29 cellular contexts compared by ENCODE assay signal in genomic region chr3:133246773-133247172, GRCh38.
"Had no signal": no experiment of that assay in that cellular context is flagged by ENCODE, and none has a peak within 500 bp of the region (broad histone marks: within the 10 kb centered on the region; RNA-seq: fewer than 3 reads in every experiment).

No MANE protein-coding gene starts in this region.

- ATAC-seq: activated CD4-positive, alpha-beta T cell treated with anti-CD3 and anti-CD28 coated beads for 36 hours; activated CD4-positive, CD25-positive, alpha-beta regulatory T cell treated with anti-CD3 and anti-CD28 coated beads, Interleukin-2, amount 50 U/mL, for 24 hours; activated CD8-positive, alpha-beta memory T cell treated with anti-CD3 and anti-CD28 coated beads, Interleukin-2, amount 10 ng/mL, durations not matched to agents 7 days and 5 days; activated CD8-positive, alpha-beta T cell treated with anti-CD3 and anti-CD28 coated beads, Interleukin-2, amount 10 ng/mL, durations not matched to agents 7 days and 5 days; activated naive CD8-positive, alpha-beta T cell treated with anti-CD3 and anti-CD28 coated beads, Interleukin-2, amount 50 U/mL, for 24 hours; WTC11 had no signal

- DNase-seq: activated CD4-positive, alpha-beta memory T cell treated with anti-CD3 and anti-CD28 coated beads, Interleukin-2, amount 10 ng/mL, durations not matched to agents 7 days and 5 days; activated CD4-positive, alpha-beta T cell treated with anti-CD3 and anti-CD28 coated beads for 1 hour; activated CD4-positive, alpha-beta T cell treated with anti-CD3 and anti-CD28 coated beads for 36 hours; activated CD4-positive, alpha-beta T cell treated with anti-CD3 and anti-CD28 coated beads for 48 hours; activated CD4-positive, alpha-beta T cell treated with anti-CD3 and anti-CD28 coated beads, Interleukin-2, amount 10 ng/mL, durations not matched to agents 7 days and 5 days; activated CD4-positive, alpha-beta T cell treated with anti-CD3 and anti-CD28 coated beads, Interleukin-2, amount 50 U/mL, for 48 hours; activated CD4-positive, CD25-positive, alpha-beta regulatory T cell; activated CD8-positive, alpha-beta memory T cell treated with anti-CD3 and anti-CD28 coated beads for 24 hours; activated CD8-positive, alpha-beta memory T cell treated with anti-CD3 and anti-CD28 coated beads, Interleukin-2, amount 10 ng/mL, durations not matched to agents 7 days and 5 days; activated CD8-positive, alpha-beta memory T cell treated with anti-CD3 and anti-CD28 coated beads, Interleukin-2, amount 50 U/mL, for 48 hours; activated CD8-positive, alpha-beta T cell treated with anti-CD3 and anti-CD28 coated beads, Interleukin-2, amount 10 ng/mL, durations not matched to agents 7 days and 5 days; activated effector memory CD4-positive, alpha-beta T cell treated with Interleukin-2 at 50 U/mL for 16 hours; activated gamma-delta T cell; activated naive CD4-positive, alpha-beta T cell treated with anti-CD3 and anti-CD28 coated beads for 36 hours; activated naive CD8-positive, alpha-beta T cell treated with anti-CD3 and anti-CD28 coated beads, Interleukin-2, amount 10 ng/mL, durations not matched to agents 7 days and 5 days; activated naive CD8-positive, alpha-beta T cell treated with anti-CD3 and anti-CD28 coated beads, Interleukin-2, amount 50 U/mL, for 24 hours; activated T-cell treated with anti-CD3 and anti-CD28 coated beads, Interleukin-2, amount 50 U/mL, for 24 hours; activated T-cell treated with anti-CD3 and anti-CD28 coated beads, Interleukin-2, amount 50 U/mL, for 48 hours; amygdala; anterior cingulate cortex; caudate nucleus; cerebellar nuclear complex; T-helper 2 cell; T-helper 9 cell; WERI-Rb-1 had no signal

- H3K9me3 ChIP-seq: ascending aorta had no signal

- H3K27ac ChIP-seq: ascending aorta, cardiac muscle cell, WERI-Rb-1 had no signal

- H3K4me1 ChIP-seq: ascending aorta had no signal

- H3K27me3 ChIP-seq: ascending aorta, cardiac muscle cell had no signal

- H3K36me3 ChIP-seq: ascending aorta, cardiac muscle cell, WERI-Rb-1 had no signal

- H3K4me3 ChIP-seq: ascending aorta, cardiac muscle cell had no signal
